ENCODE assay signal across 1 cellular context in the genomic region with DNA sequence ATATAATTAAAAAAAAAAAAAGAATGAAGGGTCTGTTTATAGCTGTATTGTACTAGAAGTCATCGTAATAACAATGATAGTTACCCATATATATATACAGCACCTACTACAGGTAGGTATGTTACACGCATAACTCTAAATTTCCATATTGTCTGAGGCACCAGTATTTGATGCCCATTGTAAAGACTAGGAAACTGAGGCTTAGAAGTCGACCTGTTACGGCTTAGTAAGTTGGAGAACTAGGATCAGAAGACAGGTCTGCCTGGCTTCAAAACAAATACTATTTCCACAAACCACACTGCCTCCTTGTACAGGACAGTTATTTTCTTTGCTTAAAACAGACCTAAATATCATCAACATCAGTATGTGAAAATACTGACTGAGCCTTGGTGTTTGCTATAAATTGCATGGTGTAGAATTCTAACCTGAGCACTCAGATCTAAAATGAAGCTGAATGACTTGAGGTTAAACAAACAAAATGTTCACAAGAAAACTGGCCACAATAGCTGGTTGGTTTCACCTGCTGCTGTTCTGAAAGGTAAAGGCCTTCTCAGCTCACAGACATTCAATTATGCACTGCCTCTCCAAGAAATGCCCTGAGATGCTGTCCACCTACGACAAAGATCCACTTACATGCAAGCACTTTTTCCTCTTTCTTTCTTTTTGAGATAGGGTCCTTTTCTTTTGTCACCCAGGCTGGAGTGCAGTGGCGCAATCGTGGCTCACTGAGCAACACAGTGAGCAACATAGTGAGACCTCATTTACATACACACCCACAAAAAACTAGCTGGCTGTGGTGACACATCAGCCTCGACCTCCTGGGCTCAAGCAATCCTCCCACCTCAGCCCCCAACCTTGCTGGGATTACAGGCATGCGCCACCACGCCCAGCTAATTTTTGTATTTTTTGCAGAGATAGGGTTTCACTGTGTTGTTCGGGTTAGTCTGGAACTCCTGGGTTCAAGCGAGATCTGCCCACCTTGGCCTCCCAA.
TF ChIP-seq lines count a peak whose summit lies in the region.

No MANE protein-coding gene starts in this region.

TF ChIP-seq in GM23338, 12 proteins besides CTCF, POLR2A, EP300 and RAD21 (continued from another document):
- TF ChIP-seq, protein P1, sequence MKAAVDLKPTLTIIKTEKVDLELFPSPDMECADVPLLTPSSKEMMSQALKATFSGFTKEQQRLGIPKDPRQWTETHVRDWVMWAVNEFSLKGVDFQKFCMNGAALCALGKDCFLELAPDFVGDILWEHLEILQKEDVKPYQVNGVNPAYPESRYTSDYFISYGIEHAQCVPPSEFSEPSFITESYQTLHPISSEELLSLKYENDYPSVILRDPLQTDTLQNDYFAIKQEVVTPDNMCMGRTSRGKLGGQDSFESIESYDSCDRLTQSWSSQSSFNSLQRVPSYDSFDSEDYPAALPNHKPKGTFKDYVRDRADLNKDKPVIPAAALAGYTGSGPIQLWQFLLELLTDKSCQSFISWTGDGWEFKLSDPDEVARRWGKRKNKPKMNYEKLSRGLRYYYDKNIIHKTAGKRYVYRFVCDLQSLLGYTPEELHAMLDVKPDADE (IDR thresholded peaks at IDR 0.05): no peak
- TF ChIP-seq JUNB (IDR thresholded peaks at IDR 0.05; ENCODE audit: unreplicated experiment) (no peak), CREB1 (CRISPR knock-in tag; IDR thresholded peaks at IDR 0.05; ENCODE audit: low read depth) (no peak), STAT1 (IDR thresholded peaks at IDR 0.05; ENCODE audit: unreplicated experiment) (no peak), EZH2 (IDR thresholded peaks at IDR 0.05; ENCODE audit: low read depth, unreplicated experiment) (no peak), EZH2phosphoT487 (IDR thresholded peaks at IDR 0.05; ENCODE audit: unreplicated experiment) (no peak), ZNF114 (CRISPR knock-in tag; IDR thresholded peaks at IDR 0.05) (no peak), POLR2AphosphoS5 (IDR thresholded peaks at IDR 0.05; ENCODE audit: low read depth) (no peak)
- TF ChIP-seq, protein P2, sequence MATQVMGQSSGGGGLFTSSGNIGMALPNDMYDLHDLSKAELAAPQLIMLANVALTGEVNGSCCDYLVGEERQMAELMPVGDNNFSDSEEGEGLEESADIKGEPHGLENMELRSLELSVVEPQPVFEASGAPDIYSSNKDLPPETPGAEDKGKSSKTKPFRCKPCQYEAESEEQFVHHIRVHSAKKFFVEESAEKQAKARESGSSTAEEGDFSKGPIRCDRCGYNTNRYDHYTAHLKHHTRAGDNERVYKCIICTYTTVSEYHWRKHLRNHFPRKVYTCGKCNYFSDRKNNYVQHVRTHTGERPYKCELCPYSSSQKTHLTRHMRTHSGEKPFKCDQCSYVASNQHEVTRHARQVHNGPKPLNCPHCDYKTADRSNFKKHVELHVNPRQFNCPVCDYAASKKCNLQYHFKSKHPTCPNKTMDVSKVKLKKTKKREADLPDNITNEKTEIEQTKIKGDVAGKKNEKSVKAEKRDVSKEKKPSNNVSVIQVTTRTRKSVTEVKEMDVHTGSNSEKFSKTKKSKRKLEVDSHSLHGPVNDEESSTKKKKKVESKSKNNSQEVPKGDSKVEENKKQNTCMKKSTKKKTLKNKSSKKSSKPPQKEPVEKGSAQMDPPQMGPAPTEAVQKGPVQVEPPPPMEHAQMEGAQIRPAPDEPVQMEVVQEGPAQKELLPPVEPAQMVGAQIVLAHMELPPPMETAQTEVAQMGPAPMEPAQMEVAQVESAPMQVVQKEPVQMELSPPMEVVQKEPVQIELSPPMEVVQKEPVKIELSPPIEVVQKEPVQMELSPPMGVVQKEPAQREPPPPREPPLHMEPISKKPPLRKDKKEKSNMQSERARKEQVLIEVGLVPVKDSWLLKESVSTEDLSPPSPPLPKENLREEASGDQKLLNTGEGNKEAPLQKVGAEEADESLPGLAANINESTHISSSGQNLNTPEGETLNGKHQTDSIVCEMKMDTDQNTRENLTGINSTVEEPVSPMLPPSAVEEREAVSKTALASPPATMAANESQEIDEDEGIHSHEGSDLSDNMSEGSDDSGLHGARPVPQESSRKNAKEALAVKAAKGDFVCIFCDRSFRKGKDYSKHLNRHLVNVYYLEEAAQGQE (IDR thresholded peaks at IDR 0.05; ENCODE audit: unreplicated experiment): no peak
